18 cellular contexts compared by ENCODE assay signal in the genomic region with DNA sequence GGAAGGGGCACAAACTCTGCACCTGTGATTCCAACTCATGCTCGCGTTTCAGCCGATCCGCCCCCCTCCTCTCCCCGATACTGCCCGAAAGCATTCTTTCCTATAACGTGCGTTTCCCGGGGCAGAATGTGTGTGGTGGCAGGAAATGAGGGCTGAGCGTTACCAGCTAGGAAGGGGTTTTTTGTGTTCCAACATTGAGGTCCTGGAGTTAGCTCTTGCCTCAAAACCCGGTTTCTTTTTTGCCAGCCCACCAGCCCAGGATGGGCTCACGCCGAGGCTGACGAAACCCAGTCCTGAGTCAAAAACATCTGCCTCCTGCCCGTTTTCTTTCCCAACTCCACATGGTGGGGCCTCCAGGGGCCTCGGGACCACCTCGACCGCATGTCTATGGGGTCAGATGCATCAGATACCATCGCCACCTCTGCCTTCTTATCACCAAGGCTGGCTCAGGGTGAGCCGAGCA.
DNase-seq lines count a peak whose midpoint lies in the region; ATAC-seq, FAIRE-seq and TF ChIP-seq lines count a peak whose summit lies in the region.
"Had no signal": no experiment of that assay in that cellular context is flagged by ENCODE, and none has a peak within 500 bp of the region (broad histone marks: within the 10 kb centered on the region; RNA-seq: fewer than 3 reads in every experiment).

No MANE protein-coding gene starts in this region.

- H3K9me3 Mint-ChIP-seq in activated naive CD8-positive, alpha-beta T cell treated with anti-CD3 and anti-CD28 coated beads for 36 hours = no peaks in the 10 kb centered on the region
- H3K9me3 Mint-ChIP-seq: activated B cell treated with CpG ODN at 0.5 μM for 24 hours; activated naive CD8-positive, alpha-beta T cell treated with anti-CD3 and anti-CD28 coated beads, Interleukin-2, amount 10 ng/mL, durations not matched to agents 7 days and 5 days; CD4-positive, alpha-beta memory T cell; T-helper 2 cell treated with Interferon-gamma antibody and Interleukin-4, amounts not matched to agents 5 μg/mL and 100 μg/mL, for 36 hours had no signal

- WGBS in A549 (ENCODE audit: missing lambda C conversion rate) = 78% methylated on average over 20 of the region's 20 CpGs
- 83 to 91% methylated on average over 20 of the region's 20 CpGs for WGBS in sigmoid colon, 2 donors

- H3K79me2 ChIP-seq in PC-3 (ENCODE audit: low read length) = no peaks in the 10 kb centered on the region

- no peaks in the 10 kb centered on the region for H3K36me3 ChIP-seq in PC-3 (ENCODE audit: low read depth, low read length)
- no peaks in the 10 kb centered on the region for H3K36me3 ChIP-seq in sigmoid colon
- H3K36me3 ChIP-seq: right lobe of liver, SJSA1 had no signal

- intact Hi-C loops in PC-3 (cut with micrococcal nuclease) = no loop called here
- intact Hi-C loops in sigmoid colon (cut with DNase I) = no loop called here

- no peak overlapping the region for H3K27ac Mint-ChIP-seq in activated naive CD8-positive, alpha-beta T cell treated with anti-CD3 and anti-CD28 coated beads for 36 hours
- H3K27ac Mint-ChIP-seq: activated B cell treated with CpG ODN at 0.5 μM for 24 hours; activated naive CD8-positive, alpha-beta T cell treated with anti-CD3 and anti-CD28 coated beads, Interleukin-2, amount 10 ng/mL, durations not matched to agents 7 days and 5 days; T-helper 2 cell treated with Interferon-gamma antibody and Interleukin-4, amounts not matched to agents 5 μg/mL and 100 μg/mL, for 36 hours had no signal

- H3K27ac ChIP-seq in A549 (peak overlapping the region in 1 of 2 experiments; percentile 73; a peak in 4 of 6 replicates), PC-3 (ENCODE audit: low read length) (no peak overlapping the region), sigmoid colon (peak overlapping the region in 3 of 4 donors; percentile 25 to 70 (median 26))
- H3K27ac ChIP-seq: right lobe of liver, SJSA1 had no signal

- no TSS peak for BruUV-seq in PC-3 (replicated peaks; lab: Mats Ljungman, UMichigan)

- no peak for TF ChIP-seq EP300 in A549 (IDR thresholded peaks at IDR 0.05)
- TF ChIP-seq EP300 in sigmoid colon (IDR thresholded peaks at IDR 0.05) = no peak

- POLR2A ChIA-PET in A549 (lab: Yijun Ruan, JAX) = interaction anchor here (1.0 kb wide), 1 partner anchor 195 kb away, joined by 4 read pairs; no protein-coding TSS in a partner anchor
- POLR2A ChIA-PET in PC-3 (lab: Charles Lee; ENCODE audit: unreplicated experiment) = no interaction called here

- no peak for FAIRE-seq in A549 (lab: Jason Lieb, UNC)
- FAIRE-seq: K562, urothelium cell line had no signal

- H3K4me1 Mint-ChIP-seq in activated naive CD8-positive, alpha-beta T cell treated with anti-CD3 and anti-CD28 coated beads for 36 hours = peaks cover 26% of the 10 kb centered on the region
- H3K4me1 Mint-ChIP-seq: activated B cell treated with CpG ODN at 0.5 μM for 24 hours had no signal

- no peaks in the 10 kb centered on the region for H4K20me1 ChIP-seq in PC-3 (ENCODE audit: low read length)

- H3K27me3 ChIP-seq in PC-3 (ENCODE audit: low read length) (no peaks in the 10 kb centered on the region), sigmoid colon (no peaks in the 10 kb centered on the region)
- H3K27me3 ChIP-seq: right lobe of liver, SJSA1 had no signal

- no peak overlapping the region; the same call in 1 of the 2 replicates for H2AFZ ChIP-seq in PC-3 (ENCODE audit: low read length)

- TF ChIP-seq RAD21 in A549 (conservative IDR thresholded peaks at IDR 0.05 in 1 of 2, IDR thresholded peaks at IDR 0.05 in 1 of 2) = no peak

- H3K4me1 ChIP-seq in A549 (peaks cover 16% of the 10 kb centered on the region), PC-3 (ENCODE audit: insufficient read depth, low read length) (peaks cover 24% of the 10 kb centered on the region), sigmoid colon (peaks cover 0 to 4% (median 0%) of the 10 kb centered on the region in 4 donors)
- H3K4me1 ChIP-seq: right lobe of liver had no signal

- no peak overlapping the region for H3K4me3 Mint-ChIP-seq in activated naive CD8-positive, alpha-beta T cell treated with anti-CD3 and anti-CD28 coated beads for 36 hours
- H3K4me3 Mint-ChIP-seq: activated B cell treated with CpG ODN at 0.5 μM for 24 hours; activated naive CD8-positive, alpha-beta T cell treated with anti-CD3 and anti-CD28 coated beads, Interleukin-2, amount 10 ng/mL, durations not matched to agents 7 days and 5 days; T-helper 2 cell treated with Interferon-gamma antibody and Interleukin-4, amounts not matched to agents 5 μg/mL and 100 μg/mL, for 36 hours had no signal

- TF ChIP-seq CTCF in A549 (IDR thresholded peaks at IDR 0.05) = no peak
- no peak for TF ChIP-seq CTCF in PC-3 (conservative IDR thresholded peaks at IDR 0.05; ENCODE audit: low read depth, low read length)
- TF ChIP-seq CTCF in sigmoid colon (IDR thresholded peaks at IDR 0.05) = no peak

- CTCF ChIA-PET in A549 (lab: Yijun Ruan, JAX) (interaction anchor here (2.2 kb wide), 1 partner anchor 629 kb away, joined by 5 read pairs; no protein-coding TSS in a partner anchor), PC-3 (lab: Charles Lee) (interaction anchor here (0.6 kb wide), 1 partner anchor 26 kb away, joined by 3 read pairs; no protein-coding TSS in a partner anchor)

- TF ChIP-seq POLR2A in A549 (IDR thresholded peaks at IDR 0.05; ENCODE audit: low read length) (no peak), sigmoid colon (IDR thresholded peaks at IDR 0.05) (no peak)

- H3K4me2 ChIP-seq in A549 = peak overlapping the region; percentile 42; the same call in 2 of the 3 replicates
- H3K4me2 ChIP-seq in PC-3 (ENCODE audit: low read length) = peak overlapping the region; percentile 50; the same call in 1 of the 2 replicates

- DNase-seq in A549 (ENCODE audit: low read depth in 1 of 2, low spot score in 1 of 2) = no peak
- DNase-seq in PC-3 = no peak
- peak; percentile 60 for DNase-seq in left kidney (ENCODE audit: low read depth, low spot score)
- DNase-seq in sigmoid colon = no peak
- no peak for DNase-seq in NCI-H82 treated with DMSO at 0.1 percent for 48 hours (lab: John Stamatoyannopoulos, UW; ENCODE audit: unreplicated experiment)
- DNase-seq in iPS-NIHi11 (ENCODE audit: low spot score) = no peak
- no peak for DNase-seq in activated naive CD8-positive, alpha-beta T cell treated with anti-CD3 and anti-CD28 coated beads for 36 hours
- DNase-seq: activated B cell treated with CpG ODN at 0.5 μM for 24 hours; activated naive CD8-positive, alpha-beta T cell treated with anti-CD3 and anti-CD28 coated beads, Interleukin-2, amount 10 ng/mL, durations not matched to agents 7 days and 5 days; CD4-positive, alpha-beta memory T cell; NCI-H82; stimulated activated naive CD8-positive, alpha-beta T cell treated with anti-CD3 and anti-CD28 coated beads, Interleukin-15, Interleukin-2, amounts not matched to agents 100 U/mL and 50 U/mL, for 24 hours had no signal

- H3K9ac ChIP-seq in PC-3 (ENCODE audit: low read length) = no peak overlapping the region

- peaks cover 4% of the 10 kb centered on the region for H3K36me3 Mint-ChIP-seq in activated naive CD8-positive, alpha-beta T cell treated with anti-CD3 and anti-CD28 coated beads for 36 hours
- H3K36me3 Mint-ChIP-seq: CD4-positive, alpha-beta memory T cell had no signal

- H3F3A ChIP-seq in PC-3 (ENCODE audit: low read length, unreplicated experiment) = peaks cover 4% of the 10 kb centered on the region

- no peaks in the 10 kb centered on the region for H3K9me3 ChIP-seq in A549
- no peaks in the 10 kb centered on the region for H3K9me3 ChIP-seq in PC-3 (ENCODE audit: low read length)
- no peaks in the 10 kb centered on the region for H3K9me3 ChIP-seq in sigmoid colon
- H3K9me3 ChIP-seq: right lobe of liver, SJSA1 had no signal

- H3K27me3 Mint-ChIP-seq in activated naive CD8-positive, alpha-beta T cell treated with anti-CD3 and anti-CD28 coated beads for 36 hours = no peaks in the 10 kb centered on the region

- no peaks in the 10 kb centered on the region for H3K9me2 ChIP-seq in PC-3 (replicated peaks; ENCODE audit: low read length)

- no peak overlapping the region for H3K4me3 ChIP-seq in A549
- no peak overlapping the region for H3K4me3 ChIP-seq in PC-3 (ENCODE audit: low read length)
- no peak overlapping the region for H3K4me3 ChIP-seq in sigmoid colon
- H3K4me3 ChIP-seq: K562, right lobe of liver, SJSA1 had no signal

- ATAC-seq in A549 = no peak
- no peak for ATAC-seq in PC-3
- ATAC-seq in HG03521 (IDR thresholded peaks at IDR 0.05; ENCODE audit: unreplicated experiment) = no peak
- ATAC-seq: K562; stimulated activated naive CD8-positive, alpha-beta T cell treated with anti-CD3 and anti-CD28 coated beads, Interleukin-15, Interleukin-2, amounts not matched to agents 100 U/mL and 50 U/mL, for 24 hours had no signal

TF ChIP-seq in A549, 52 proteins besides CTCF, POLR2A, EP300 and RAD21:
- TF ChIP-seq FOSL2 (IDR thresholded peaks at IDR 0.05) (no peak), FOSL2 (CRISPR knock-in tag; IDR thresholded peaks at IDR 0.05) (no peak), CBX8 (IDR thresholded peaks at IDR 0.05) (no peak)
- TF ChIP-seq, protein P1, sequence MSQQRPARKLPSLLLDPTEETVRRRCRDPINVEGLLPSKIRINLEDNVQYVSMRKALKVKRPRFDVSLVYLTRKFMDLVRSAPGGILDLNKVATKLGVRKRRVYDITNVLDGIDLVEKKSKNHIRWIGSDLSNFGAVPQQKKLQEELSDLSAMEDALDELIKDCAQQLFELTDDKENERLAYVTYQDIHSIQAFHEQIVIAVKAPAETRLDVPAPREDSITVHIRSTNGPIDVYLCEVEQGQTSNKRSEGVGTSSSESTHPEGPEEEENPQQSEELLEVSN (IDR thresholded peaks at IDR 0.05; ENCODE audit: borderline replicate concordance, low read depth) = no peak
TF ChIP-seq in A549: peak in this region for 0.
